ENCODE assay signal across 1 cellular context in the genomic region with DNA sequence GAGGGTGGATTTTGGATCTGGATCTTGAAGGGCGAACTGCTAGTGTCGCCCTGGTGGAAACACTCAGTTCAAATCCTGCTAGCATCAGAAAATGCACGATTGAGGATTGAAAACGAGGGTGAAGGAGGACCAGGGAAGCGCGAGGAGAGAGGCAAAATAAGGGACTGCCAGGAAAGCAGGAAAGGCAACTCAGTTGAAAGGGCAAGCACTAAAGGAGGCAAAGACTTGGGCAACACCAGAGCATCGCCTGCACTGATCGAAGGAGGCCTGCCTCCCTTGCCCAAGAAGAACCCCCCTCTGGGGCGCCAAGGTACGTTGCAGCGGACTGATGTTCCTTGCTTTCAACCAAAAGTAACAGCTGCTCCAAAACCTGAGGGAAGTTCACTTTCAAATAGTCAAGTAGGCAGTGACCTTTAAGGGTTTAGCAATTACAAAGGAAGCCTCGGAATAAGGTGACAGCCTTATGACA.
TF ChIP-seq lines count a peak whose summit lies in the region.

No MANE protein-coding gene starts in this region.

TF ChIP-seq in HepG2, 621 proteins besides CTCF, POLR2A, EP300 and RAD21:
- TF ChIP-seq ZC3H13 (CRISPR knock-in tag; IDR thresholded peaks at IDR 0.05) (no peak), MBD4 (IDR thresholded peaks at IDR 0.05; ENCODE audit: borderline replicate concordance, low read length) (no peak), SALL2 (CRISPR knock-in tag; IDR thresholded peaks at IDR 0.05) (no peak), ZNF562 (CRISPR knock-in tag; IDR thresholded peaks at IDR 0.05; ENCODE audit: borderline replicate concordance) (no peak), ZNF547 (CRISPR knock-in tag; IDR thresholded peaks at IDR 0.05) (no peak), ATRX (CRISPR knock-in tag; IDR thresholded peaks at IDR 0.05; ENCODE audit: borderline replicate concordance) (no peak)
- TF ChIP-seq, protein P1, sequence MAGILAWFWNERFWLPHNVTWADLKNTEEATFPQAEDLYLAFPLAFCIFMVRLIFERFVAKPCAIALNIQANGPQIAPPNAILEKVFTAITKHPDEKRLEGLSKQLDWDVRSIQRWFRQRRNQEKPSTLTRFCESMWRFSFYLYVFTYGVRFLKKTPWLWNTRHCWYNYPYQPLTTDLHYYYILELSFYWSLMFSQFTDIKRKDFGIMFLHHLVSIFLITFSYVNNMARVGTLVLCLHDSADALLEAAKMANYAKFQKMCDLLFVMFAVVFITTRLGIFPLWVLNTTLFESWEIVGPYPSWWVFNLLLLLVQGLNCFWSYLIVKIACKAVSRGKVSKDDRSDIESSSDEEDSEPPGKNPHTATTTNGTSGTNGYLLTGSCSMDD (CRISPR knock-in tag; IDR thresholded peaks at IDR 0.05), result no peak
- TF ChIP-seq, protein P2, sequence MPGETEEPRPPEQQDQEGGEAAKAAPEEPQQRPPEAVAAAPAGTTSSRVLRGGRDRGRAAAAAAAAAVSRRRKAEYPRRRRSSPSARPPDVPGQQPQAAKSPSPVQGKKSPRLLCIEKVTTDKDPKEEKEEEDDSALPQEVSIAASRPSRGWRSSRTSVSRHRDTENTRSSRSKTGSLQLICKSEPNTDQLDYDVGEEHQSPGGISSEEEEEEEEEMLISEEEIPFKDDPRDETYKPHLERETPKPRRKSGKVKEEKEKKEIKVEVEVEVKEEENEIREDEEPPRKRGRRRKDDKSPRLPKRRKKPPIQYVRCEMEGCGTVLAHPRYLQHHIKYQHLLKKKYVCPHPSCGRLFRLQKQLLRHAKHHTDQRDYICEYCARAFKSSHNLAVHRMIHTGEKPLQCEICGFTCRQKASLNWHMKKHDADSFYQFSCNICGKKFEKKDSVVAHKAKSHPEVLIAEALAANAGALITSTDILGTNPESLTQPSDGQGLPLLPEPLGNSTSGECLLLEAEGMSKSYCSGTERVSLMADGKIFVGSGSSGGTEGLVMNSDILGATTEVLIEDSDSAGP (CRISPR knock-in tag; IDR thresholded peaks at IDR 0.05; ENCODE audit: borderline replicate concordance), result no peak
